In the genomic region with DNA sequence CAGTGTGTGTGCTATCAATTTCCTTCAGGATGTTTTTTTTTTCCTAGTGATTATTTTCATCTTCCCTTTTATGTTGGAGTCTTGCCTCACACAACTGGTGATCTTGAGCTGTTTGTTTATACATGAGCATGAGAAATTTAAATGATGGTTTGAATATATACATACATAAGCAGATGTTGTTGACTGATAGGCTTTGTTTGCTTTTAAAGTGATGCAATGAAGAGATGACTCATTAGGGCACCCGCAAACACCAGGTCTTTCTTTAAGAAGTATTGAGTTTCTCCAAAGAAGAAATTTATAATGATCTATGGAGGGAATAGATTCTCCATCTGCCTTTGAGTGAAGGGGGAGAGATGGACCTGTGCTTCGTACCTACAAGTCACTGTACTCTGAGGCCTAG, we compare ENCODE assay signal across 1 cellular context.
TF ChIP-seq lines count a peak whose summit lies in the region.

No MANE protein-coding gene starts in this region.

TF ChIP-seq in IMR-90, 13 proteins besides CTCF, POLR2A, EP300 and RAD21:
- TF ChIP-seq NFE2L2 (IDR thresholded peaks at IDR 0.05; ENCODE audit: low read depth, low read length) (no peak), MAFK (IDR thresholded peaks at IDR 0.05; ENCODE audit: low read depth, low read length) (no peak), CEBPB (IDR thresholded peaks at IDR 0.05; ENCODE audit: low read depth, low read length) (peak; percentile 75), RCOR1 (IDR thresholded peaks at IDR 0.05; ENCODE audit: insufficient replicate concordance, low read length) (no peak), FOS (IDR thresholded peaks at IDR 0.05; ENCODE audit: low read depth, low read length) (peak; percentile 52; the same call in 1 of the 2 replicates)
